Comparison of ENCODE assay signal across 24 cellular contexts in the genomic region with DNA sequence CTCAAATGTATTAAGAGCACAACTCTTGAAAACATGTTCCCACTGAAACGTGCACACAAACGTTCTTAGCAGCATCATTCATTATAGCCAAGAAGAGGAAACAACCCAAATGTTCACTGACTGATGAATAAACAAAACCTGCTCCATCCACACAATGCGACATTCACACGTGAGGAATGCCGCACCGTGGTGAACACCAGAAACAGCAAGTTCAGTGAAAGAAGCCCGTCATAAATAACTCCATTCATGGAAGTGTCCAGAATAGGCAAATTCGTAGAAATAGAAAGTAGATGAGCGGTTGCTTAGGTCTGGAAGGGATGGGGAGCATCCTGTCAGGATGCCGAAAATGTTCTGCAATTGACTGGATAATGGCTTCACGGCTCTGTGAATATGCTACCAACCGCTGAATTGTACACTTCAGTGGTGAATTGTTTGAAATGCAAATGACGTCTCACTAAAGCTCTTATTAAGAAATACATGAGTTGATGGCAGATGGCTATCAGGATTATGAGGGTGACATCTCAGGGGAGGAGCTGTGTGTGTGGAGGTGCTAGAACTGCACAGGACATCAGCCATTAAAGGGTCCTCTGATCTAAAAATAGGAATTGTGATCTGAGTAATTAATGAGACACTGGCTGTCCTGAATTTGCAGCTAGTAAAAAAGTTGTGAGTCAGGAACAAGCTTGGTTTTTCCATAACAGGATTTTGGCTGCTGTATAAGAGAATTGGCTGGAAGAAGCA.
"Had no signal": no experiment of that assay in that cellular context is flagged by ENCODE, and none has a peak within 500 bp of the region (broad histone marks: within the 10 kb centered on the region; RNA-seq: fewer than 3 reads in every experiment).

No MANE protein-coding gene starts in this region.

- ATAC-seq: activated T-cell treated with anti-CD3 and anti-CD28 coated beads, Interleukin-2, amount 50 U/mL, for 72 hours; left lung; natural killer cell; right cardiac atrium; stimulated activated naive CD8-positive, alpha-beta T cell treated with anti-CD3 and anti-CD28 coated beads, Interleukin-15, Interleukin-2, amounts not matched to agents 100 U/mL and 50 U/mL, for 24 hours; upper lobe of right lung had no signal

- H3K27ac ChIP-seq: coronary artery, esophagus muscularis mucosa, hepatocyte, left lung, thyroid gland, upper lobe of right lung had no signal

- FAIRE-seq: frontal cortex had no signal

- H3K4me2 ChIP-seq: hepatocyte had no signal

- H3K4me3 ChIP-seq: coronary artery, esophagus muscularis mucosa, hepatocyte, left lung, thyroid gland, upper lobe of right lung had no signal

- DNase-seq: activated CD4-positive, alpha-beta memory T cell treated with anti-CD3 and anti-CD28 coated beads for 36 hours; activated CD4-positive, alpha-beta T cell treated with anti-CD3 and anti-CD28 coated beads for 48 hours; activated effector memory CD4-positive, alpha-beta T cell treated with Interleukin-2 at 50 U/mL for 16 hours; activated naive CD4-positive, alpha-beta T cell treated with anti-CD3 and anti-CD28 coated beads, Interleukin-2, amount 10 ng/mL, durations not matched to agents 7 days and 5 days; activated T-cell treated with anti-CD3 and anti-CD28 coated beads, Interleukin-2, amount 50 U/mL, for 72 hours; amygdala; cerebellar nuclear complex; glutamatergic neuron; immature natural killer cell; kidney glomerular epithelial cell; left lung; midbrain; natural killer cell; right cardiac atrium; stimulated activated CD4-positive, alpha-beta T cell treated with anti-CD3 and anti-CD28 coated beads, Interleukin-12 subunit alpha, Interleukin-12 subunit beta, amount 100 ng/mL, for 4 hours; stimulated activated CD4-positive, alpha-beta T cell treated with anti-CD3 and anti-CD28 coated beads, Interleukin-4, amount 100 ng/mL, for 4 hours; stimulated activated naive CD8-positive, alpha-beta T cell treated with anti-CD3 and anti-CD28 coated beads, Interleukin-15, Interleukin-2, amounts not matched to agents 100 U/mL and 50 U/mL, for 24 hours; substantia nigra; thyroid gland; upper lobe of right lung had no signal

- H3K79me2 ChIP-seq: hepatocyte had no signal

- H3K36me3 ChIP-seq: esophagus muscularis mucosa, left lung, thyroid gland, upper lobe of right lung had no signal

- H3K9me3 ChIP-seq: thyroid gland, upper lobe of right lung had no signal

- H2AFZ ChIP-seq: hepatocyte had no signal

- H3K27me3 ChIP-seq: hepatocyte, left lung, thyroid gland, upper lobe of right lung had no signal

- H3K4me1 ChIP-seq: esophagus muscularis mucosa, left lung, thyroid gland, upper lobe of right lung had no signal
